12 cellular contexts compared by ENCODE assay signal in the genomic region with DNA sequence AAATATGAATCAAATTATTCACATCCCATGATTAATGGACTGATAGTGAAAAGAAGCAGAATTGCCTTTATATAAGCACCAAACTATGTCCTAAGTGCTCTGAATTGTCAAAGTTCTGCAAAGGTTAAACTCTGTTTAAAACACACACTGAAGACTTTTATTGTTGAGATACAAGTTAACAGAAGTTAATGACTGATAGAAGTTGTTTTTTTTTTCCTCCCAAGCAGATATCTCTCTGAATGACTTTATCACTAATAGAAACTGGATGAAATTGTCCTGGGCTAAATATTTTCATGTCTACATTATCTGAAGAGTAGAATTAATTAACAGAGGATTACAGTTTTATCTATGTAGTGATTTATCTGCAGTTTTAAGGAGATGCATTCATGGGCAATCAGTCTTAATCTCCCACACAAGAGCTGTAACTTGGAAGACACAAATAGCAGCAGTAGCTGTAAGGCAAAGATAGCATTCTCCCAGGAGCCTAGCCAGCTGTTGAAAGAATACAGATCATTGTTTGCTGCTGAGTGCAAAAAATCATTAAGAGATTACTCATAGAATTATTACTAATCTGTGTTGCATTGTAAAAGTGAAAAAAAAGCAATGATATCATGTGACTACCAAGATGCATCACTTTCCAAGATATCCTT. TPM values are rescaled to one million over a fixed set of nuclear protein-coding genes. Genes with fewer than 3 reads are reported as not detected.
DNase-seq lines count a peak whose midpoint lies in the region; ATAC-seq and TF ChIP-seq lines count a peak whose summit lies in the region.
"Had no signal": no experiment of that assay in that cellular context is flagged by ENCODE, and none has a peak within 500 bp of the region (broad histone marks: within the 10 kb centered on the region; RNA-seq: fewer than 3 reads in every experiment).

No MANE protein-coding gene starts in this region.

- TF ChIP-seq POLR2A in body of pancreas (IDR thresholded peaks at IDR 0.05): no peak

- no peaks in the 10 kb centered on the region for H3K9me2 ChIP-seq in OCI-LY7 (ENCODE audit: insufficient read depth, low read length)

- intact Hi-C loops in body of pancreas (cut with DNase I): no loop called here
- intact Hi-C loops in OCI-LY7 (cut with micrococcal nuclease; ENCODE audit: unreplicated experiment): no loop called here

- no peak overlapping the region for H2AFZ ChIP-seq in OCI-LY7 (ENCODE audit: low read length)
- H2AFZ ChIP-seq: parathyroid adenoma had no signal

- TF ChIP-seq CTCF in HEK293 (tag by site-specific recombination; IDR thresholded peaks at IDR 0.05): no peak
- no peak for TF ChIP-seq CTCF in body of pancreas (IDR thresholded peaks at IDR 0.05)
- no peak for TF ChIP-seq CTCF in OCI-LY7 (conservative IDR thresholded peaks at IDR 0.05; ENCODE audit: low read length)

- DNase-seq in body of pancreas: no peak
- DNase-seq in iris pigment epithelial cell (ENCODE audit: low read depth): peak; percentile 84
- peak; percentile 44 for DNase-seq in stromal cell of bone marrow (ENCODE audit: low read depth)
- DNase-seq in OCI-LY7 (ENCODE audit: low spot score): no peak
- DNase-seq: activated CD4-positive, alpha-beta memory T cell treated with anti-CD3 and anti-CD28 coated beads for 36 hours; aorta; NCI-H1092 treated with DMSO at 0.1 percent for 48 hours; Peyer's patch had no signal

- H3K36me3 ChIP-seq in HEK293 (ENCODE audit: control insufficient read depth in 2 of 2, insufficient read depth in 1 of 2, low read length in 2 of 2) (no peaks in the 10 kb centered on the region), body of pancreas (replicated peaks in 1 of 2; ENCODE audit: insufficient read depth in 1 of 2, low read depth in 2 of 2) (no peaks in the 10 kb centered on the region), OCI-LY7 (ENCODE audit: insufficient read depth, low read length) (no peaks in the 10 kb centered on the region)
- H3K36me3 ChIP-seq: Peyer's patch had no signal

- H3K4me1 ChIP-seq in HEK293 (ENCODE audit: control insufficient read depth, insufficient read depth, low read length) (peaks cover 22% of the 10 kb centered on the region; the same call in 1 of the 2 replicates), body of pancreas (no peaks in the 10 kb centered on the region), OCI-LY7 (ENCODE audit: insufficient read depth, low read length, poor library complexity, severe bottlenecking) (no peaks in the 10 kb centered on the region)
- H3K4me1 ChIP-seq: parathyroid adenoma, Peyer's patch had no signal

- H3K4me2 ChIP-seq in OCI-LY7 (ENCODE audit: low read length): no peak overlapping the region

- H3K79me2 ChIP-seq in OCI-LY7 (ENCODE audit: insufficient read depth, low read depth, low read length): no peaks in the 10 kb centered on the region
- H3K79me2 ChIP-seq: parathyroid adenoma had no signal

- H3K27me3 ChIP-seq in body of pancreas: no peaks in the 10 kb centered on the region
- H3K27me3 ChIP-seq: Peyer's patch had no signal

- POLR2A ChIA-PET in HEK293 (lab: Yijun Ruan, JAX) (no interaction called here), OCI-LY7 (lab: Charles Lee) (no interaction called here)

- H3K9me3 ChIP-seq in HEK293 (ENCODE audit: control insufficient read depth, insufficient read depth, low read depth, low read length) (no peaks in the 10 kb centered on the region), body of pancreas (no peaks in the 10 kb centered on the region), OCI-LY7 (ENCODE audit: low read length) (no peaks in the 10 kb centered on the region)
- H3K9me3 ChIP-seq: Peyer's patch had no signal

- CTCF ChIA-PET in HEK293 (lab: Yijun Ruan, JAX) (interaction anchor here (0.7 kb wide), 1 partner anchor 61 kb away, joined by 3 read pairs; no protein-coding TSS in a partner anchor), OCI-LY7 (lab: Charles Lee; ENCODE audit: unreplicated experiment) (no interaction called here)

- ATAC-seq in body of pancreas: peak; percentile 59
- ATAC-seq in GM19397 (IDR thresholded peaks at IDR 0.05; ENCODE audit: unreplicated experiment): no peak
- no peak for ATAC-seq in GM21576 (IDR thresholded peaks at IDR 0.05; ENCODE audit: unreplicated experiment)

- no peak overlapping the region for H3K4me3 ChIP-seq in HEK293 (ENCODE audit: low read depth, low read length)
- no peak overlapping the region for H3K4me3 ChIP-seq in body of pancreas
- H3K4me3 ChIP-seq in OCI-LY7 (ENCODE audit: low read depth, low read length, poor library complexity, severe bottlenecking): no peak overlapping the region
- H3K4me3 ChIP-seq: Peyer's patch had no signal

- BruUV-seq in OCI-LY7 (replicated peaks; lab: Mats Ljungman, UMichigan): no TSS peak

- no peaks in the 10 kb centered on the region for H4K20me1 ChIP-seq in OCI-LY7 (ENCODE audit: insufficient read depth, low read length)

- H3K27ac ChIP-seq in HEK293 (ENCODE audit: extremely low read depth, low read depth, low read length) (no peak overlapping the region), body of pancreas (no peak overlapping the region), OCI-LY7 (ENCODE audit: low read depth, low read length, poor library complexity, severe bottlenecking) (no peak overlapping the region)
- H3K27ac ChIP-seq: parathyroid adenoma had no signal

TF ChIP-seq in HEK293, 187 proteins besides CTCF, POLR2A, EP300 and RAD21:
- TF ChIP-seq, protein P1, sequence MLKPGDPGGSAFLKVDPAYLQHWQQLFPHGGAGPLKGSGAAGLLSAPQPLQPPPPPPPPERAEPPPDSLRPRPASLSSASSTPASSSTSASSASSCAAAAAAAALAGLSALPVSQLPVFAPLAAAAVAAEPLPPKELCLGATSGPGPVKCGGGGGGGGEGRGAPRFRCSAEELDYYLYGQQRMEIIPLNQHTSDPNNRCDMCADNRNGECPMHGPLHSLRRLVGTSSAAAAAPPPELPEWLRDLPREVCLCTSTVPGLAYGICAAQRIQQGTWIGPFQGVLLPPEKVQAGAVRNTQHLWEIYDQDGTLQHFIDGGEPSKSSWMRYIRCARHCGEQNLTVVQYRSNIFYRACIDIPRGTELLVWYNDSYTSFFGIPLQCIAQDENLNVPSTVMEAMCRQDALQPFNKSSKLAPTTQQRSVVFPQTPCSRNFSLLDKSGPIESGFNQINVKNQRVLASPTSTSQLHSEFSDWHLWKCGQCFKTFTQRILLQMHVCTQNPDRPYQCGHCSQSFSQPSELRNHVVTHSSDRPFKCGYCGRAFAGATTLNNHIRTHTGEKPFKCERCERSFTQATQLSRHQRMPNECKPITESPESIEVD (tag by site-specific recombination; IDR thresholded peaks at IDR 0.05): 0 out of 2 replicates have a peak, but pooled peaks have one; percentile 7
- no peak for TF ChIP-seq ZNF391 (tag by site-specific recombination; IDR thresholded peaks at IDR 0.05; ENCODE audit: borderline replicate concordance, low read depth)
- TF ChIP-seq, protein P2, sequence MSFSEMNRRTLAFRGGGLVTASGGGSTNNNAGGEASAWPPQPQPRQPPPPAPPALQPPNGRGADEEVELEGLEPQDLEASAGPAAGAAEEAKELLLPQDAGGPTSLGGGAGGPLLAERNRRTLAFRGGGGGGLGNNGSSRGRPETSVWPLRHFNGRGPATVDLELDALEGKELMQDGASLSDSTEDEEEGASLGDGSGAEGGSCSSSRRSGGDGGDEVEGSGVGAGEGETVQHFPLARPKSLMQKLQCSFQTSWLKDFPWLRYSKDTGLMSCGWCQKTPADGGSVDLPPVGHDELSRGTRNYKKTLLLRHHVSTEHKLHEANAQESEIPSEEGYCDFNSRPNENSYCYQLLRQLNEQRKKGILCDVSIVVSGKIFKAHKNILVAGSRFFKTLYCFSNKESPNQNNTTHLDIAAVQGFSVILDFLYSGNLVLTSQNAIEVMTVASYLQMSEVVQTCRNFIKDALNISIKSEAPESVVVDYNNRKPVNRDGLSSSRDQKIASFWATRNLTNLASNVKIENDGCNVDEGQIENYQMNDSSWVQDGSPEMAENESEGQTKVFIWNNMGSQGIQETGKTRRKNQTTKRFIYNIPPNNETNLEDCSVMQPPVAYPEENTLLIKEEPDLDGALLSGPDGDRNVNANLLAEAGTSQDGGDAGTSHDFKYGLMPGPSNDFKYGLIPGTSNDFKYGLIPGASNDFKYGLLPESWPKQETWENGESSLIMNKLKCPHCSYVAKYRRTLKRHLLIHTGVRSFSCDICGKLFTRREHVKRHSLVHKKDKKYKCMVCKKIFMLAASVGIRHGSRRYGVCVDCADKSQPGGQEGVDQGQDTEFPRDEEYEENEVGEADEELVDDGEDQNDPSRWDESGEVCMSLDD (tag by site-specific recombination; IDR thresholded peaks at IDR 0.05): no peak
TF ChIP-seq in HEK293: peak in this region for 1.

RNA-seq across cellular contexts. Expression of a gene that starts 49.9 kb away (rescaled TPM):
- total RNA-seq in body of pancreas (1 to 10 TPM in 1 of 2 donors, under 1 TPM in 1; 0.99 to 1.6 TPM), OCI-LY7 (2022) (not detected in 2 replicates)
- not detected in 2 replicates for total RNA-seq in OCI-LY7 (2014; rRNA removed; shearing (Covaris generic))
- total RNA-seq: activated CD4-positive, alpha-beta memory T cell treated with anti-CD3 and anti-CD28 coated beads for 36 hours had no signal

Comparison
In these comparisons a context has a peak if more than half of its experiments do, and no peak if none do; other contexts are left out.
1. DNase-seq: peak in iris pigment epithelial cell (single experiment) and stromal cell of bone marrow (single experiment); none in body of pancreas (0 of 4) and OCI-LY7 (single experiment).